Comparison of ENCODE assay signal across 8 cellular contexts in genomic region chrX:109077788-109078187, GRCh38.
"Had no signal": no experiment of that assay in that cellular context is flagged by ENCODE, and none has a peak within 500 bp of the region (broad histone marks: within the 10 kb centered on the region; RNA-seq: fewer than 3 reads in every experiment).

No MANE protein-coding gene starts in this region.

- DNase-seq: GDM1, GF-D8 had no signal

- H3K4me3 ChIP-seq: GM12878 had no signal

- FAIRE-seq: G401.6, GM12878, GM12891, GM12892, GM18507, GM19239 had no signal
